Comparison of ENCODE assay signal across 9 cellular contexts in genomic region chr1:84853743-84854721, GRCh38. TPM values are rescaled to one million over a fixed set of nuclear protein-coding genes. Genes with fewer than 3 reads are reported as not detected.
DNase-seq lines count a peak whose midpoint lies in the region; ATAC-seq and TF ChIP-seq lines count a peak whose summit lies in the region.
"Had no signal": no experiment of that assay in that cellular context is flagged by ENCODE, and none has a peak within 500 bp of the region (broad histone marks: within the 10 kb centered on the region; RNA-seq: fewer than 3 reads in every experiment).

No MANE protein-coding gene starts in this region.

- H4K8ac ChIP-seq in trophoblast cell (ENCODE audit: low read depth, low read length) (no peak overlapping the region), H9 (replicated peaks; ENCODE audit: insufficient read length, low read depth, low read length) (no peak overlapping the region)

- H3K9me2 ChIP-seq in PC-3 (replicated peaks; ENCODE audit: low read length), result no peaks in the 10 kb centered on the region

- no peak overlapping the region for H2BK15ac ChIP-seq in H9 (ENCODE audit: low read depth, low read length)

- H3F3A ChIP-seq in PC-3 (ENCODE audit: low read length, unreplicated experiment), result peaks cover 7% of the 10 kb centered on the region

- H3K56ac ChIP-seq in H9 (ENCODE audit: insufficient read length, low read depth, low read length), result no peak overlapping the region

- H3K4ac ChIP-seq in trophoblast cell (ENCODE audit: low read depth, low read length) (no peak overlapping the region), H9 (ENCODE audit: low read depth, low read length) (no peak overlapping the region)

- ATAC-seq in GM18520 (IDR thresholded peaks at IDR 0.05; ENCODE audit: unreplicated experiment) (peak; percentile 98), HG02973 (IDR thresholded peaks at IDR 0.05; ENCODE audit: unreplicated experiment) (peak; percentile 98), PC-3 (peak; percentile 92)

- CTCF ChIA-PET in PC-3 (lab: Charles Lee), result no interaction called here

- H3K27ac Mint-ChIP-seq in H9, result no peak overlapping the region; a peak in 3 of 7 replicates

- POLR2A ChIA-PET in PC-3 (lab: Charles Lee; ENCODE audit: unreplicated experiment), result no interaction called here

- H3K4me2 ChIP-seq in PC-3 (ENCODE audit: low read length) (peak overlapping the region; percentile 56), trophoblast cell (ENCODE audit: low read length) (no peak overlapping the region), H9 (ENCODE audit: insufficient read depth, insufficient read length, low read length) (no peak overlapping the region)

- H3K9me3 ChIP-seq in PC-3 (ENCODE audit: low read length) (no peaks in the 10 kb centered on the region), trophoblast cell (ENCODE audit: insufficient read depth, low read depth, low read length) (no peaks in the 10 kb centered on the region), H9 (ENCODE audit: control insufficient read depth, low read depth, low read length) (no peaks in the 10 kb centered on the region)

- H2AFZ ChIP-seq in ACC112 (ENCODE audit: low read length, unreplicated experiment) (peak overlapping the region; percentile 11), PC-3 (ENCODE audit: low read length) (no peak overlapping the region), trophoblast cell (ENCODE audit: insufficient read depth, low read length, poor library complexity) (no peak overlapping the region), H9 (ENCODE audit: low read length) (no peak overlapping the region)

- H3K14ac ChIP-seq in trophoblast cell (ENCODE audit: low read length) (no peak overlapping the region), H9 (ENCODE audit: insufficient read depth, low read length) (no peak overlapping the region)

- H3K27me3 Mint-ChIP-seq in H9 (ENCODE audit: low read depth), result no peaks in the 10 kb centered on the region

- no TSS peak for BruUV-seq in PC-3 (replicated peaks; lab: Mats Ljungman, UMichigan)

- no peak overlapping the region for H2AK5ac ChIP-seq in trophoblast cell (ENCODE audit: low read length)
- no peak overlapping the region for H2AK5ac ChIP-seq in H9 (ENCODE audit: insufficient read length, low read length)

- peaks cover 0 to 21% (median 0%) of the 10 kb centered on the region in 3 experiments; a peak in 2 of 7 replicates for H3K36me3 Mint-ChIP-seq in H9 (ENCODE audit: insufficient read depth in 1 of 3, low read depth in 3 of 3)

- no peaks in the 10 kb centered on the region for H3K36me3 ChIP-seq in ACC112 (ENCODE audit: insufficient read depth, low read length)
- peaks cover 5% of the 10 kb centered on the region; the same call in 1 of the 2 replicates for H3K36me3 ChIP-seq in PC-3 (ENCODE audit: low read depth, low read length)
- no peaks in the 10 kb centered on the region for H3K36me3 ChIP-seq in trophoblast cell (ENCODE audit: control insufficient read depth in 1 of 2, insufficient read depth in 2 of 2, low read length in 2 of 2)

- WGBS in trophoblast cell (ENCODE audit: extremely low coverage, insufficient coverage, insufficient read length), result no CpG with 5 or more reads among the region's 2 CpGs
- WGBS in H9 (ENCODE audit: extremely low coverage, insufficient read length, low lambda C conversion rate), result no CpG with 5 or more reads among the region's 2 CpGs

- H4K5ac ChIP-seq in H9 (ENCODE audit: insufficient read length, low read depth, low read length), result no peak overlapping the region

- H3K23me2 ChIP-seq in H9 (ENCODE audit: insufficient read length, low read depth, low read length, poor library complexity, severe bottlenecking), result no peaks in the 10 kb centered on the region

- peaks cover 2% of the 10 kb centered on the region for H3K79me1 ChIP-seq in trophoblast cell (ENCODE audit: low read length)
- H3K79me1 ChIP-seq in H9 (ENCODE audit: insufficient read depth, low read depth, low read length, poor library complexity, severe bottlenecking), result no peaks in the 10 kb centered on the region

- H3K27ac ChIP-seq in ACC112 (ENCODE audit: low read depth, low read length) (peak overlapping the region; percentile 91), PC-3 (ENCODE audit: low read length) (peak overlapping the region; percentile 96), trophoblast cell (ENCODE audit: low read depth, low read length) (no peak overlapping the region), H9 (ENCODE audit: insufficient read length, low read depth, low read length) (no peak overlapping the region)

- no peak for TF ChIP-seq CTCF in PC-3 (conservative IDR thresholded peaks at IDR 0.05; ENCODE audit: low read depth, low read length)
- no peak for TF ChIP-seq CTCF in cardiac fibroblast (IDR thresholded peaks at IDR 0.05; ENCODE audit: low read depth, low read length)
- no peak for TF ChIP-seq CTCF in H9 (conservative IDR thresholded peaks at IDR 0.05)

- H2BK5ac ChIP-seq in trophoblast cell (ENCODE audit: low read depth, low read length, poor library complexity) (no peak overlapping the region), H9 (ENCODE audit: insufficient read length, low read length) (no peak overlapping the region)

- H3K4me3 ChIP-seq in ACC112 (ENCODE audit: low read depth, low read length), result no peak overlapping the region
- no peak overlapping the region for H3K4me3 ChIP-seq in PC-3 (ENCODE audit: low read length)
- no peak overlapping the region for H3K4me3 ChIP-seq in cardiac fibroblast (replicated peaks in 1 of 2; ENCODE audit: low read depth in 2 of 2, low read length in 2 of 2)
- no peak overlapping the region for H3K4me3 ChIP-seq in trophoblast cell (ENCODE audit: low read depth, low read length)

- peak overlapping the region; percentile 75 for H3K9ac ChIP-seq in PC-3 (ENCODE audit: low read length)
- no peak overlapping the region for H3K9ac ChIP-seq in trophoblast cell (ENCODE audit: low read length)
- no peak overlapping the region for H3K9ac ChIP-seq in H9 (ENCODE audit: extremely low read depth, insufficient read length, low read length)

- DNase-seq in PC-3, result peak; percentile 97
- peak; percentile 75 to 96 for DNase-seq in cardiac fibroblast (ENCODE audit: low read depth in 2 of 2)
- peak; percentile 71 to 85 for DNase-seq in trophoblast cell
- DNase-seq in H9, result no peak
- no peak for DNase-seq in NCI-H2227 (lab: John Stamatoyannopoulos, UW; ENCODE audit: unreplicated experiment)
- DNase-seq: left cardiac atrium had no signal

- peak overlapping the region; percentile 10 for H4K91ac ChIP-seq in trophoblast cell (ENCODE audit: low read depth, low read length)
- no peak overlapping the region for H4K91ac ChIP-seq in H9 (ENCODE audit: insufficient read length, low read depth, low read length)

- peak overlapping the region; percentile 61 for H2BK12ac ChIP-seq in trophoblast cell (ENCODE audit: low read length)
- no peak overlapping the region for H2BK12ac ChIP-seq in H9 (ENCODE audit: insufficient read length, low read depth, low read length)

- H3T11ph ChIP-seq in H9 (ENCODE audit: low read length), result no peak overlapping the region

- H4K12ac ChIP-seq in trophoblast cell (ENCODE audit: low read depth, low read length), result no peak overlapping the region

- no peak overlapping the region for H2BK20ac ChIP-seq in H9 (ENCODE audit: low read depth, low read length, poor library complexity, severe bottlenecking)

- no peaks in the 10 kb centered on the region for H3K79me2 ChIP-seq in ACC112 (ENCODE audit: control insufficient read depth, insufficient read depth, low read length, unreplicated experiment)
- H3K79me2 ChIP-seq in PC-3 (ENCODE audit: low read length), result 0 out of 2 replicates have a peak, but pooled peaks cover 4% of the 10 kb centered on the region
- no peaks in the 10 kb centered on the region for H3K79me2 ChIP-seq in trophoblast cell (ENCODE audit: control insufficient read depth, insufficient read depth, low read length, poor library complexity)
- H3K79me2 ChIP-seq in H9 (ENCODE audit: insufficient read depth, low read length), result no peaks in the 10 kb centered on the region; the same call in 1 of the 2 replicates

- H3K4me1 ChIP-seq in ACC112 (ENCODE audit: control insufficient read depth, insufficient read depth, low read length, unreplicated experiment) (peaks cover 34% of the 10 kb centered on the region), PC-3 (ENCODE audit: insufficient read depth, low read length) (peaks cover 56% of the 10 kb centered on the region), trophoblast cell (ENCODE audit: control insufficient read depth in 1 of 2, insufficient read depth in 2 of 2, low read length in 2 of 2) (peaks cover 5 to 9% of the 10 kb centered on the region in 2 experiments), H9 (ENCODE audit: insufficient read depth, low read length) (no peaks in the 10 kb centered on the region)

- no peaks in the 10 kb centered on the region for H3K4me1 Mint-ChIP-seq in H9

- H2BK120ac ChIP-seq in trophoblast cell (ENCODE audit: insufficient read depth, low read length, poor library complexity) (no peak overlapping the region), H9 (ENCODE audit: low read depth, low read length, poor library complexity, severe bottlenecking) (no peak overlapping the region)

- H3K4me3 Mint-ChIP-seq in H9, result no peak overlapping the region

- no peaks in the 10 kb centered on the region for H3K27me3 ChIP-seq in ACC112 (ENCODE audit: insufficient read depth, low read length)
- no peaks in the 10 kb centered on the region for H3K27me3 ChIP-seq in PC-3 (ENCODE audit: low read length)
- H3K27me3 ChIP-seq in trophoblast cell (ENCODE audit: insufficient read depth, low read length), result no peaks in the 10 kb centered on the region
- no peaks in the 10 kb centered on the region for H3K27me3 ChIP-seq in H9 (ENCODE audit: insufficient read depth, low read length)

- no peaks in the 10 kb centered on the region; a peak in 1 of 5 replicates for H3K9me3 Mint-ChIP-seq in H9

- no peak overlapping the region for H3K23ac ChIP-seq in trophoblast cell (ENCODE audit: low read length)
- no peak overlapping the region for H3K23ac ChIP-seq in H9 (ENCODE audit: insufficient read length, low read depth, low read length)

- intact Hi-C loops in PC-3 (cut with micrococcal nuclease), result loop anchor here (1.0 to 5.0 kb wide), 2 partner anchors 20 to 83 kb away; no protein-coding TSS in a partner anchor

- H3K18ac ChIP-seq in trophoblast cell (ENCODE audit: low read length) (no peak overlapping the region), H9 (ENCODE audit: insufficient read length, low read depth, low read length) (no peak overlapping the region)

- H4K20me1 ChIP-seq in PC-3 (ENCODE audit: low read length) (no peaks in the 10 kb centered on the region), H9 (ENCODE audit: control insufficient read depth, insufficient read depth, insufficient read length) (no peaks in the 10 kb centered on the region)

RNA-seq across cellular contexts. Expression of gene LPAR3, which starts 39.0 kb away (rescaled TPM):
- 9.8 and 13.0 TPM in 2 replicates for total RNA-seq in PC-3 (2014; rRNA removed)
- polyA plus RNA-seq in trophoblast cell (2013), result 0.32 and 0.38 TPM in 2 replicates
- total RNA-seq in H9 (2021), result 2.5 and 3.0 TPM in 2 replicates

Comparison
In these comparisons a context has a peak if more than half of its experiments do, and no peak if none do; other contexts are left out.
1. H3K27ac ChIP-seq: peak in ACC112 (single experiment) and PC-3 (single experiment); none in trophoblast cell (single experiment) and H9 (single experiment).
2. DNase-seq: peak in PC-3 (single experiment), cardiac fibroblast (2 of 2) and trophoblast cell (2 of 2); none in H9 (single experiment) and NCI-H2227 (single experiment).
3. Peak in every context shown above with its lines, with median percentiles within 50 percentile points of each other: ATAC-seq.